In the genomic region with DNA sequence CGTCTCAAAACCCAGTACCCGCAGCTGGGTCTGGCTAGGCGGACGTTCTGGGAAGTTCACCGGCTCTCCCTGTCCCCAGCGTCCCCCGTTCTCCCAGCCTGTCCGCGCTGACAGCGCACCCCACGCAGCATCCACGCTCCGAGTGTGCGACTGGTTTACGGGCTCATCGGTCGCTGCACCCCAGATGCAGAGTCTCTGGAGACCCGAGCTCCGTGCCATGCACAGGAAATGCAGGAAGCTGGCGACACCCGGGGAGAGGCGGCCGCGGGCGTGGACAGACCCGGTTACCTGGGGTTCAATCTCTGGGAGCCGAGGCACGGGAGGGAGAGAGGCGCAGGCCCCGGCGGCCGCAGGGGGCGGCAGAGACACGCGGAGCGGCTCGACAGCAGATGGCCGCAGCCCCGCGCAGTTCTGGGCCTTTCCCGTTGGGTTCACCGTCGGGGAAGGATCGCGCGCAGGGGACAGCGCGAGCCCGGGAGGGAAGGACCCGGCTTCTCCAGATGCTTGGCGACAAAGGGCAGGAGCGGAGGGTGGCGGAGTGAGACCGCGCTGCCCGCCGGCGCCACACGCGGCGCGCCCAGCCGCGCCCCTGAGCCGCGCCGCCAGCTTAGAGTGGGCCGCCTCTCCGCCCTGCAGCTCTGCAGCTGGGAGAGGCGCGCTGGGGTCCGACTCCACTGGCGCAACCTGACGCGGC, we compare ENCODE assay signal across 7 cellular contexts. TPM values are rescaled to one million over a fixed set of nuclear protein-coding genes. Genes with fewer than 3 reads are reported as not detected.
DNase-seq lines count a peak whose midpoint lies in the region; ATAC-seq and TF ChIP-seq lines count a peak whose summit lies in the region.

No MANE protein-coding gene starts in this region.

- in situ Hi-C loops in GM13977 (cut with MboI; ENCODE audit: low pct_unique_long_range_greater_than_20kb, low sequenced_read_pairs, unreplicated experiment) (loop anchor here (10.0 kb wide), 1 partner anchor 445 kb away; no protein-coding TSS in a partner anchor), brain microvascular endothelial cell (cut with HindIII; ENCODE audit: low pct_ligation_motif_present, low sequenced_read_pairs) (no loop called here)

- TF ChIP-seq CTCF in GM13977 (IDR thresholded peaks at IDR 0.05; ENCODE audit: extremely low read depth, insufficient read depth, missing control alignments) (peak; percentile 96), brain microvascular endothelial cell (IDR thresholded peaks at IDR 0.05; ENCODE audit: low read depth, low read length, missing control alignments) (peak; percentile 77), spleen (IDR thresholded peaks at IDR 0.05 in 8 of 11, conservative IDR thresholded peaks at IDR 0.05 in 3 of 11) (peak; percentile 57 to 94 (median 88))

- WGBS in spleen, 5 donors = 3 to 13% (median 4%) methylated on average over 27 to 75 of the region's 75 CpGs

- H3K9me3 ChIP-seq in spleen = no peaks in the 10 kb centered on the region

- intact Hi-C loops in spleen (cut with DNase I; ENCODE audit: low total_unique reads) = no loop called here

- peaks cover 4 to 40% (median 34%) of the 10 kb centered on the region in 6 donors for H3K4me1 ChIP-seq in spleen

- H3K27ac ChIP-seq in brain microvascular endothelial cell (no peak overlapping the region), spleen (peak overlapping the region in 6 of 8 donors; percentile 46 to 81 (median 57))

- H3K36me3 ChIP-seq in brain microvascular endothelial cell (replicated peaks) (no peaks in the 10 kb centered on the region), spleen (no peaks in the 10 kb centered on the region)

- DNase-seq in GM13977 (ENCODE audit: low spot score) (peak; percentile 94), NCI-H1105 treated with DMSO at 0.1 percent for 48 hours (lab: John Stamatoyannopoulos, UW) (peak; percentile 41), UCSD-AML1 (lab: John Stamatoyannopoulos, UW; ENCODE audit: unreplicated experiment) (peak; percentile 64), brain microvascular endothelial cell (peak; percentile 43), iPS-NIHi11 (ENCODE audit: low spot score) (peak; percentile 89), spleen (peak; percentile 93)

- H3K27me3 ChIP-seq in brain microvascular endothelial cell (replicated peaks) = no peaks in the 10 kb centered on the region
- peaks cover 0 to 69% (median 34%) of the 10 kb centered on the region in 7 donors for H3K27me3 ChIP-seq in spleen (replicated peaks in 1 of 7)

- no peak for TF ChIP-seq POLR2A in spleen (IDR thresholded peaks at IDR 0.05)

- ATAC-seq in HG02642 (IDR thresholded peaks at IDR 0.05; ENCODE audit: poor library complexity, unreplicated experiment) = peak; percentile 77

- H3K4me3 ChIP-seq in brain microvascular endothelial cell (ENCODE audit: low read depth, low read length) = peak overlapping the region; percentile 61
- peak overlapping the region; percentile 58 to 93 (median 72) for H3K4me3 ChIP-seq in spleen

RNA-seq across cellular contexts. Expression of gene SHROOM1, which starts 0.6 kb away (rescaled TPM):
- 10 to 100 TPM in 2 of 7 donors, 1 to 10 TPM in 5; 1.8 to 26.1 (median 4.0) TPM for total RNA-seq in spleen
- 1 to 10 TPM; 1.1 to 2.8 (median 1.4) TPM for polyA plus RNA-seq in spleen

RNA-seq across cellular contexts. Expression of gene SOWAHA, which starts 16.8 kb away (rescaled TPM):
- total RNA-seq in spleen = not detected
- polyA plus RNA-seq in spleen = under 1 TPM; 0.03 to 0.56 (median 0.24) TPM

RNA-seq across cellular contexts. Expression of gene GDF9, which starts 36.4 kb away (rescaled TPM):
- under 1 TPM in 4 of 7 donors, not detected in 3; 0.17 to 0.40 (median 0.34) TPM for total RNA-seq in spleen
- under 1 TPM; 0.29 to 0.59 (median 0.56) TPM for polyA plus RNA-seq in spleen

RNA-seq across cellular contexts. Expression of gene UQCRQ, which starts 36.6 kb away (rescaled TPM):
- total RNA-seq in spleen = 100 to 1,000 TPM in 4 of 7 donors, 10 to 100 TPM in 3; 59.6 to 176 (median 159) TPM
- polyA plus RNA-seq in spleen = 100 to 1,000 TPM; 175 to 266 (median 192) TPM

RNA-seq across cellular contexts. Expression of gene LEAP2, which starts 43.6 kb away (rescaled TPM):
- 1 to 10 TPM; 1.9 to 6.1 (median 2.3) TPM for total RNA-seq in spleen
- 1 to 10 TPM; 2.1 to 3.3 (median 2.9) TPM for polyA plus RNA-seq in spleen

Comparison
In these comparisons a context has a peak if more than half of its experiments do, and no peak if none do; other contexts are left out.
1. DNase-seq: peak in every context shown above with its lines; median percentile 94 in GM13977; 93 in spleen; 89 in iPS-NIHi11; 64 in UCSD-AML1; 43 in brain microvascular endothelial cell; 41 in NCI-H1105 treated with DMSO at 0.1 percent for 48 hours.